In genomic region chr19:6271721-6272410, GRCh38 we compare ENCODE assay signal across 8 cellular contexts. TPM values are rescaled to one million over a fixed set of nuclear protein-coding genes. Genes with fewer than 3 reads are reported as not detected.
DNase-seq lines count a peak whose midpoint lies in the region; ATAC-seq and TF ChIP-seq lines count a peak whose summit lies in the region.

No MANE protein-coding gene starts in this region.

- no peak for TF ChIP-seq CTCF in upper lobe of left lung (IDR thresholded peaks at IDR 0.05)

- H3K36me3 Mint-ChIP-seq in activated naive CD8-positive, alpha-beta T cell = no peaks in the 10 kb centered on the region
- peaks cover 18% of the 10 kb centered on the region for H3K36me3 Mint-ChIP-seq in activated naive CD8-positive, alpha-beta T cell treated with anti-CD3 and anti-CD28 coated beads, Interleukin-2, amount 50 U/mL, for 24 hours (ENCODE audit: low read depth)
- H3K36me3 Mint-ChIP-seq in activated T-helper 1 cell treated with anti-CD3 and anti-CD28 coated beads, Interleukin-12 subunit alpha, Interleukin-12 subunit beta, Interleukin-2, Interleukin-4 antibody, amounts not matched to agents 30 ng/mL and 10 ng/mL and 1 ng/mL, durations not matched to agents 14 hours and 24 hours and 36 hours (ENCODE audit: low read depth) = peaks cover 18% of the 10 kb centered on the region

- H3K18ac ChIP-seq in mesenchymal stem cell (ENCODE audit: low read depth in 1 of 2, low read length in 2 of 2) = peak overlapping the region; percentile 74 to 82

- H2BK12ac ChIP-seq in mesenchymal stem cell (ENCODE audit: low read length in 2 of 2) = peak overlapping the region; percentile 64 to 91

- peak overlapping the region; percentile 46 to 55 for H3K4ac ChIP-seq in mesenchymal stem cell (ENCODE audit: low read depth in 1 of 2, low read length in 2 of 2)

- H3K9me3 ChIP-seq in ectodermal cell (ENCODE audit: control insufficient read depth, low read length) (no peaks in the 10 kb centered on the region), mesenchymal stem cell (ENCODE audit: control insufficient read depth, low read length) (no peaks in the 10 kb centered on the region), upper lobe of left lung (no peaks in the 10 kb centered on the region)

- 82% methylated on average over 35 of the region's 35 CpGs for WGBS in ectodermal cell, 2 experiments
- WGBS in mesenchymal stem cell = 27% methylated on average over 35 of the region's 35 CpGs
- 19 to 34% methylated on average over 4 to 28 of the region's 35 CpGs for WGBS in upper lobe of left lung, 2 donors

- H3K27me3 ChIP-seq in ectodermal cell (ENCODE audit: control insufficient read depth, insufficient read depth, low read length, poor library complexity, severe bottlenecking) (no peaks in the 10 kb centered on the region), mesenchymal stem cell (ENCODE audit: control insufficient read depth in 1 of 2, insufficient read depth in 1 of 2, low read length in 2 of 2) (no peaks in the 10 kb centered on the region), upper lobe of left lung (no peaks in the 10 kb centered on the region)

- TF ChIP-seq POLR2A in upper lobe of left lung (IDR thresholded peaks at IDR 0.05) = peak in 1 of 4 donors; percentile 17

- peak overlapping the region; percentile 92 for H4K91ac ChIP-seq in mesenchymal stem cell (ENCODE audit: low read length)

- no peak for ATAC-seq in activated naive CD8-positive, alpha-beta T cell treated with anti-CD3 and anti-CD28 coated beads, Interleukin-2, amount 50 U/mL, for 24 hours
- ATAC-seq in upper lobe of left lung (ENCODE audit: low FRiP score in 2 of 2) (peak; percentile 59 to 75), GM19023 (IDR thresholded peaks at IDR 0.05; ENCODE audit: unreplicated experiment) (no peak), GM21515 (IDR thresholded peaks at IDR 0.05; ENCODE audit: unreplicated experiment) (no peak)

- no peak overlapping the region for H3K14ac ChIP-seq in mesenchymal stem cell (ENCODE audit: low read length in 2 of 2)

- H2BK5ac ChIP-seq in mesenchymal stem cell (ENCODE audit: low read depth, low read length, poor library complexity, severe bottlenecking) = no peak overlapping the region

- H3K27me3 Mint-ChIP-seq in activated naive CD8-positive, alpha-beta T cell = no peaks in the 10 kb centered on the region
- no peaks in the 10 kb centered on the region for H3K27me3 Mint-ChIP-seq in activated naive CD8-positive, alpha-beta T cell treated with anti-CD3 and anti-CD28 coated beads, Interleukin-2, amount 50 U/mL, for 24 hours
- no peaks in the 10 kb centered on the region for H3K27me3 Mint-ChIP-seq in activated T-helper 1 cell treated with anti-CD3 and anti-CD28 coated beads, Interleukin-12 subunit alpha, Interleukin-12 subunit beta, Interleukin-2, Interleukin-4 antibody, amounts not matched to agents 30 ng/mL and 10 ng/mL and 1 ng/mL, durations not matched to agents 14 hours and 24 hours and 36 hours (ENCODE audit: insufficient read depth)

- H3K4me3 ChIP-seq in ectodermal cell (ENCODE audit: insufficient read depth, low read depth, low read length) (no peak overlapping the region), mesenchymal stem cell (ENCODE audit: insufficient read depth in 1 of 2, low read depth in 1 of 2, low read length in 2 of 2) (peak overlapping the region in 1 of 2 experiments; percentile 70), upper lobe of left lung (peak overlapping the region in 3 of 4 donors; percentile 23 to 35 (median 29))

- H3K27ac ChIP-seq in ectodermal cell (ENCODE audit: insufficient read depth, low read depth, low read length, poor library complexity, severe bottlenecking) = peak overlapping the region; percentile 58
- no peak overlapping the region for H3K27ac ChIP-seq in mesenchymal stem cell (ENCODE audit: low read length, poor library complexity, severe bottlenecking)
- peak overlapping the region; percentile 89 to 95 (median 92) for H3K27ac ChIP-seq in upper lobe of left lung

- H3K9me3 Mint-ChIP-seq in activated naive CD8-positive, alpha-beta T cell (ENCODE audit: low read depth) = no peaks in the 10 kb centered on the region
- H3K9me3 Mint-ChIP-seq in activated naive CD8-positive, alpha-beta T cell treated with anti-CD3 and anti-CD28 coated beads, Interleukin-2, amount 50 U/mL, for 24 hours = no peaks in the 10 kb centered on the region
- H3K9me3 Mint-ChIP-seq in activated T-helper 1 cell treated with anti-CD3 and anti-CD28 coated beads, Interleukin-12 subunit alpha, Interleukin-12 subunit beta, Interleukin-2, Interleukin-4 antibody, amounts not matched to agents 30 ng/mL and 10 ng/mL and 1 ng/mL, durations not matched to agents 14 hours and 24 hours and 36 hours = no peaks in the 10 kb centered on the region

- peak overlapping the region; percentile 46 for H3K27ac Mint-ChIP-seq in activated naive CD8-positive, alpha-beta T cell
- no peak overlapping the region for H3K27ac Mint-ChIP-seq in activated naive CD8-positive, alpha-beta T cell treated with anti-CD3 and anti-CD28 coated beads, Interleukin-2, amount 50 U/mL, for 24 hours
- no peak overlapping the region for H3K27ac Mint-ChIP-seq in activated T-helper 1 cell treated with anti-CD3 and anti-CD28 coated beads, Interleukin-12 subunit alpha, Interleukin-12 subunit beta, Interleukin-2, Interleukin-4 antibody, amounts not matched to agents 30 ng/mL and 10 ng/mL and 1 ng/mL, durations not matched to agents 14 hours and 24 hours and 36 hours

- peaks cover 14% of the 10 kb centered on the region for H3K36me3 ChIP-seq in ectodermal cell (ENCODE audit: control insufficient read depth, insufficient read depth, low read length)
- peaks cover 33 to 50% of the 10 kb centered on the region in 2 experiments for H3K36me3 ChIP-seq in mesenchymal stem cell (ENCODE audit: control insufficient read depth in 1 of 2, insufficient read depth in 2 of 2, low read depth in 1 of 2, low read length in 2 of 2)
- peaks cover 0 to 31% (median 16%) of the 10 kb centered on the region in 4 donors for H3K36me3 ChIP-seq in upper lobe of left lung

- H3K4me3 Mint-ChIP-seq in activated naive CD8-positive, alpha-beta T cell = no peak overlapping the region
- H3K4me3 Mint-ChIP-seq in activated naive CD8-positive, alpha-beta T cell treated with anti-CD3 and anti-CD28 coated beads, Interleukin-2, amount 50 U/mL, for 24 hours = no peak overlapping the region
- no peak overlapping the region for H3K4me3 Mint-ChIP-seq in activated T-helper 1 cell treated with anti-CD3 and anti-CD28 coated beads, Interleukin-12 subunit alpha, Interleukin-12 subunit beta, Interleukin-2, Interleukin-4 antibody, amounts not matched to agents 30 ng/mL and 10 ng/mL and 1 ng/mL, durations not matched to agents 14 hours and 24 hours and 36 hours

- H2BK15ac ChIP-seq in mesenchymal stem cell (ENCODE audit: low read depth, poor library complexity, severe bottlenecking) = peak overlapping the region; percentile 99

- peak overlapping the region; percentile 97 for H2BK120ac ChIP-seq in mesenchymal stem cell (ENCODE audit: low read depth, low read length)

- no peak overlapping the region for H2AK5ac ChIP-seq in mesenchymal stem cell (ENCODE audit: low read length, severe bottlenecking)

- peak overlapping the region; percentile 5 for H3K4me2 ChIP-seq in mesenchymal stem cell (ENCODE audit: low read length, poor library complexity, severe bottlenecking)

- H3K9ac ChIP-seq in mesenchymal stem cell (ENCODE audit: low read length) = peak overlapping the region; percentile 80

- DNase-seq in activated naive CD8-positive, alpha-beta T cell treated with anti-CD3 and anti-CD28 coated beads, Interleukin-2, amount 50 U/mL, for 24 hours = no peak
- DNase-seq in mesenchymal stem cell (peak; percentile 92), upper lobe of left lung (peak; percentile 64 to 90)
- no peak for DNase-seq in activated T-helper 1 cell treated with anti-CD3 and anti-CD28 coated beads, Interleukin-12 subunit alpha, Interleukin-12 subunit beta, Interleukin-2, Interleukin-4 antibody, amounts not matched to agents 30 ng/mL and 10 ng/mL and 1 ng/mL, durations not matched to agents 14 hours and 24 hours and 36 hours (ENCODE audit: low spot score)

- intact Hi-C loops in activated T-helper 1 cell treated with anti-CD3 and anti-CD28 coated beads, Interleukin-12 subunit alpha, Interleukin-12 subunit beta, Interleukin-2, Interleukin-4 antibody, amounts not matched to agents 30 ng/mL and 10 ng/mL and 1 ng/mL, durations not matched to agents 14 hours and 24 hours and 36 hours (cut with micrococcal nuclease) = no loop called here

- peaks cover 40% of the 10 kb centered on the region for H3K79me1 ChIP-seq in mesenchymal stem cell (replicated peaks; ENCODE audit: low read length, poor library complexity, severe bottlenecking)

- peaks cover 47% of the 10 kb centered on the region for H3K4me1 ChIP-seq in ectodermal cell (ENCODE audit: control insufficient read depth, insufficient read depth, low read length)
- peaks cover 40% of the 10 kb centered on the region for H3K4me1 ChIP-seq in mesenchymal stem cell (ENCODE audit: control insufficient read depth, insufficient read depth, low read depth, low read length)
- H3K4me1 ChIP-seq in upper lobe of left lung = peaks cover 81 to 95% (median 92%) of the 10 kb centered on the region in 4 donors

- H3K23ac ChIP-seq in mesenchymal stem cell (ENCODE audit: low read length in 2 of 2) = no peak overlapping the region

- peak in 1 of 4 donors; percentile 61 for TF ChIP-seq EP300 in upper lobe of left lung (IDR thresholded peaks at IDR 0.05)

- peaks cover 41% of the 10 kb centered on the region for H3K4me1 Mint-ChIP-seq in activated naive CD8-positive, alpha-beta T cell (ENCODE audit: low read depth)
- H3K4me1 Mint-ChIP-seq in activated naive CD8-positive, alpha-beta T cell treated with anti-CD3 and anti-CD28 coated beads, Interleukin-2, amount 50 U/mL, for 24 hours = peaks cover 37% of the 10 kb centered on the region
- H3K4me1 Mint-ChIP-seq in activated T-helper 1 cell treated with anti-CD3 and anti-CD28 coated beads, Interleukin-12 subunit alpha, Interleukin-12 subunit beta, Interleukin-2, Interleukin-4 antibody, amounts not matched to agents 30 ng/mL and 10 ng/mL and 1 ng/mL, durations not matched to agents 14 hours and 24 hours and 36 hours (ENCODE audit: low read depth) = peaks cover 11% of the 10 kb centered on the region

- peak overlapping the region; percentile 72 for H4K8ac ChIP-seq in mesenchymal stem cell (ENCODE audit: low read length)

- H2AFZ ChIP-seq in mesenchymal stem cell (ENCODE audit: low read depth, low read length) = no peak overlapping the region

RNA-seq across cellular contexts. Expression of gene MLLT1, which starts 7.9 kb away (rescaled TPM):
- 55.4 TPM for polyA plus RNA-seq in ectodermal cell (2013, experiment 1 of 4)
- 61.2 TPM for polyA plus RNA-seq in ectodermal cell (2013, experiment 2 of 4)
- polyA plus RNA-seq in ectodermal cell (2013, experiment 3 of 4) = 58.3 TPM
- polyA plus RNA-seq in ectodermal cell (2013, experiment 4 of 4) = 61.6 TPM
- polyA plus RNA-seq in mesenchymal stem cell (2013, experiment 1 of 2) = 49.5 TPM
- polyA plus RNA-seq in mesenchymal stem cell (2013, experiment 2 of 2) = 48.1 TPM
- total RNA-seq in upper lobe of left lung = 10 to 100 TPM; 22.1 to 98.9 (median 49.3) TPM
- total RNA-seq in activated T-helper 1 cell treated with anti-CD3 and anti-CD28 coated beads, Interleukin-12 subunit alpha, Interleukin-12 subunit beta, Interleukin-2, Interleukin-4 antibody, amounts not matched to agents 30 ng/mL and 10 ng/mL and 1 ng/mL, durations not matched to agents 14 hours and 24 hours and 36 hours = 71.6 and 77.4 TPM in 2 replicates

Comparison
In these comparisons a context has a peak if more than half of its experiments do, and no peak if none do; other contexts are left out.
1. ATAC-seq: peak in upper lobe of left lung (2 of 2); none in activated naive CD8-positive, alpha-beta T cell treated with anti-CD3 and anti-CD28 coated beads, Interleukin-2, amount 50 U/mL, for 24 hours (single experiment), GM19023 (single experiment) and GM21515 (single experiment).
2. DNase-seq: peak in mesenchymal stem cell (single experiment) and upper lobe of left lung (2 of 2); none in activated naive CD8-positive, alpha-beta T cell treated with anti-CD3 and anti-CD28 coated beads, Interleukin-2, amount 50 U/mL, for 24 hours (single experiment) and activated T-helper 1 cell treated with anti-CD3 and anti-CD28 coated beads, Interleukin-12 subunit alpha, Interleukin-12 subunit beta, Interleukin-2, Interleukin-4 antibody, amounts not matched to agents 30 ng/mL and 10 ng/mL and 1 ng/mL, durations not matched to agents 14 hours and 24 hours and 36 hours (single experiment).